ENCODE assay signal across 8 cellular contexts in genomic region chr16:3304370-3304769, GRCh38. TPM values are rescaled to one million over a fixed set of nuclear protein-coding genes. Genes with fewer than 3 reads are reported as not detected.
DNase-seq lines count a peak whose midpoint lies in the region; ATAC-seq and TF ChIP-seq lines count a peak whose summit lies in the region.

No MANE protein-coding gene starts in this region.

- TF ChIP-seq CTCF in A673 (conservative IDR thresholded peaks at IDR 0.05; ENCODE audit: low read depth, low read length) = no peak

- H3K9me3 ChIP-seq in A673 (ENCODE audit: low read depth, low read length, poor library complexity, severe bottlenecking) (peaks cover 78% of the 10 kb centered on the region), HUES64 (ENCODE audit: insufficient read depth, low read depth, low read length) (peaks cover 67% of the 10 kb centered on the region), muscle layer of duodenum (ENCODE audit: control insufficient read depth in 1 of 2, low read length in 2 of 2) (peaks cover 41 to 53% of the 10 kb centered on the region in 2 donors)

- peaks cover 19% of the 10 kb centered on the region for H3K4me1 Mint-ChIP-seq in central memory CD8-positive, alpha-beta T cell

- H3K27me3 Mint-ChIP-seq in central memory CD8-positive, alpha-beta T cell = no peaks in the 10 kb centered on the region

- H3K27me3 ChIP-seq in A673 (replicated peaks; ENCODE audit: insufficient read depth, low read depth, low read length, poor library complexity) = no peaks in the 10 kb centered on the region
- peaks cover 5% of the 10 kb centered on the region; the same call in 1 of the 2 replicates for H3K27me3 ChIP-seq in HUES64 (ENCODE audit: insufficient read depth, low read length)
- no peaks in the 10 kb centered on the region for H3K27me3 ChIP-seq in muscle layer of duodenum (ENCODE audit: low read depth, low read length)

- POLR2A ChIA-PET in A673 (lab: Charles Lee; ENCODE audit: low non-redundant PET) = no interaction called here

- intact Hi-C loops in A673 (cut with micrococcal nuclease; ENCODE audit: unreplicated experiment) = no loop called here

- peaks cover 25% of the 10 kb centered on the region for H3K36me3 Mint-ChIP-seq in central memory CD8-positive, alpha-beta T cell (ENCODE audit: insufficient read depth)

- peaks cover 50% of the 10 kb centered on the region for H3K36me3 ChIP-seq in A673 (ENCODE audit: insufficient read depth, low read length, poor library complexity, severe bottlenecking)
- H3K36me3 ChIP-seq in HUES64 (ENCODE audit: insufficient read depth, low read length) = peaks cover 48% of the 10 kb centered on the region
- peaks cover 18 to 64% of the 10 kb centered on the region in 2 donors for H3K36me3 ChIP-seq in muscle layer of duodenum (ENCODE audit: control insufficient read depth in 1 of 2, insufficient read depth in 2 of 2, low read length in 2 of 2)

- peak overlapping the region; percentile 94; the same call in 1 of the 2 replicates for H3K9ac ChIP-seq in HUES64 (ENCODE audit: low read depth, low read length)

- CTCF ChIA-PET in A673 (lab: Charles Lee) = no interaction called here

- WGBS in HUES64 = 81% methylated on average over 4 of the region's 4 CpGs

- peak overlapping the region; percentile 74 for H3K4me3 Mint-ChIP-seq in central memory CD8-positive, alpha-beta T cell

- no TSS peak for BruUV-seq in A673 (replicated peaks; lab: Mats Ljungman, UMichigan)

- no peak overlapping the region for H3K27ac Mint-ChIP-seq in central memory CD8-positive, alpha-beta T cell (ENCODE audit: low read depth)

- H3K9me3 Mint-ChIP-seq in central memory CD8-positive, alpha-beta T cell = peaks cover 15% of the 10 kb centered on the region

- H3K27ac ChIP-seq in A673 (ENCODE audit: low read depth, low read length, poor library complexity, severe bottlenecking) (no peak overlapping the region), HUES64 (ENCODE audit: low read depth, low read length) (no peak overlapping the region), muscle layer of duodenum (ENCODE audit: low read length) (no peak overlapping the region)

- H3K4me3 ChIP-seq in A673 (ENCODE audit: low read depth, low read length, poor library complexity, severe bottlenecking) = peak overlapping the region; percentile 61
- peak overlapping the region; percentile 97 for H3K4me3 ChIP-seq in HUES64 (ENCODE audit: low read length)
- H3K4me3 ChIP-seq in muscle layer of duodenum (ENCODE audit: low read depth in 1 of 2, low read length in 2 of 2) = peak overlapping the region; percentile 82 to 86

- ATAC-seq in central memory CD8-positive, alpha-beta T cell (replicated peaks; ENCODE audit: extremely low read depth, poor library complexity, severe bottlenecking) = no peak
- ATAC-seq in GM21619 (IDR thresholded peaks at IDR 0.05; ENCODE audit: unreplicated experiment) (no peak), HG03045 (IDR thresholded peaks at IDR 0.05; ENCODE audit: unreplicated experiment) (no peak)

- no peak for DNase-seq in A673 (ENCODE audit: low spot score)
- no peak for DNase-seq in central memory CD8-positive, alpha-beta T cell (ENCODE audit: low spot score in 2 of 2)
- DNase-seq in pons (ENCODE audit: low spot score) = no peak
- no peak for DNase-seq in stimulated activated CD4-positive, alpha-beta T cell treated with anti-CD3 and anti-CD28 coated beads, Interleukin-4, amount 100 ng/mL, for 4 hours

- H3K4me1 ChIP-seq in A673 (ENCODE audit: insufficient read depth, low read length, poor library complexity, severe bottlenecking) (peaks cover 6% of the 10 kb centered on the region), HUES64 (ENCODE audit: insufficient read depth, low read length) (no peaks in the 10 kb centered on the region), muscle layer of duodenum (ENCODE audit: control insufficient read depth in 1 of 2, insufficient read depth in 2 of 2, low read length in 2 of 2) (peaks cover 0 to 12% of the 10 kb centered on the region in 2 donors)

RNA-seq across cellular contexts. Expression of gene TIGD7, which starts 0.9 kb away (rescaled TPM):
- 5.7 and 7.9 TPM in 2 replicates for total RNA-seq in A673 (2021)
- 2.5 TPM for polyA plus RNA-seq in HUES64 (2013, experiment 1 of 2)
- polyA plus RNA-seq in HUES64 (2013, experiment 2 of 2) = 2.0 TPM

RNA-seq across cellular contexts. Expression of gene ZNF75A, which starts 0.9 kb away (rescaled TPM):
- 40.9 and 44.5 TPM in 2 replicates for total RNA-seq in A673 (2021)
- polyA plus RNA-seq in HUES64 (2013, experiment 1 of 2) = 18.2 TPM
- 15.3 TPM for polyA plus RNA-seq in HUES64 (2013, experiment 2 of 2)

RNA-seq across cellular contexts. Expression of gene ZNF263, which starts 21.1 kb away (rescaled TPM):
- 30.0 and 34.8 TPM in 2 replicates for total RNA-seq in A673 (2021)
- 21.3 TPM for polyA plus RNA-seq in HUES64 (2013, experiment 1 of 2)
- 23.7 TPM for polyA plus RNA-seq in HUES64 (2013, experiment 2 of 2)

RNA-seq across cellular contexts. Expression of gene MEFV, which starts 47.9 kb away (rescaled TPM):
- total RNA-seq in A673 (2021) = not detected in 2 replicates
- not detected for polyA plus RNA-seq in HUES64 (2013, experiment 1 of 2)
- not detected for polyA plus RNA-seq in HUES64 (2013, experiment 2 of 2)

RNA-seq across cellular contexts. Expression of gene OR2C1, which starts 51.3 kb away (rescaled TPM):
- total RNA-seq in A673 (2021) = not detected in 2 replicates
- polyA plus RNA-seq in HUES64 (2013, experiment 1 of 2) = not detected
- polyA plus RNA-seq in HUES64 (2013, experiment 2 of 2) = not detected
